ENCODE assay signal across 1 cellular context in the genomic region with DNA sequence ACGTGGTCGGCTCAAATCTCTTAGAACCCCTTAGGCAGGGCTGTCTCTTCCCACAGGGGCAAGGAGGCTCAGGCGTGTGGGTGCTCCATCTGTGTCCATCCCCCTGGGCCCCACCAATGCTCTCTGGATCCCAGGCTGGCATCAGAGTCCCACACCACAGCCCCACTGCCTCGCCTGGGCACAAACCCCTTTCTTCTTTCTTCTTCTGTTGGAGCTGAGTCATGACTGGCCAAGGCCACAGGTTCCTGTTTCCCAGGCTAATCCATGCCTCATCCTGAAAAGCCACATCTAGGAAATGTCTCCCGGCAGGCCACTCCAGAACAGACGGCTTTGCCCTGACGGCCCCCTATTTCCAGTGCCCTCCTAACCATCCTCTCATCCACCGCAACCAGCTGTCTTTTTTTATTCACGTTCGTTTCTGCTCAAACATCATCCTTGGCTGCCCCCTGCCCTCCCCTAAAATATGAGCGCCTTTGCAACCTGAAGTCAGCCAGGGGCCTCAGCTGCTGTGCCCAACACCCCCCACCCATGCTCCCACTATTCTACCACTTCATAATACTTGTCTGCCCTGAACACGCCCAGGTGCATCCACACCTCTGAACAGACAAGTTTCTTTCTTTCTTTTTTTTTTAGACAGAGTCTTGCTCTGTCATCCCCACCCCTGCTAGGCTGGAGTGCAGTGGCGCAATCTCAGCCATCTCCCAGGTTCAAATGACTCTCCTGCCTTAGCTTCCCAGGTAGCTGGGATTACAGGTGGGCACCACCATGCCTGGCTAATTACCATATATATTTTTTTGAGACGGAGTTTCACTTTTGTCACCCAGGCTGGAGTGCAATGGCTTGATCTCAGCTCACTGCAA.
A peak's percentile ranks its signal among the peaks of the same experiment; 100 is the strongest.
TF ChIP-seq lines count a peak whose summit lies in the region.

No MANE protein-coding gene starts in this region.

TF ChIP-seq in K562, 482 proteins besides CTCF, POLR2A, EP300 and RAD21:
- TF ChIP-seq ZBTB17 (CRISPR knock-in tag; IDR thresholded peaks at IDR 0.05) (no peak), ZC3H4 (CRISPR knock-in tag; IDR thresholded peaks at IDR 0.05; ENCODE audit: borderline replicate concordance) (no peak), NFE2 (IDR thresholded peaks at IDR 0.05; ENCODE audit: low read depth) (0 out of 2 replicates have a peak, but pooled peaks have one; percentile 11), MAFG (tag; conservative IDR thresholded peaks at IDR 0.05) (0 out of 2 replicates have a peak, but pooled peaks have one; percentile 6)
- TF ChIP-seq, protein P1, sequence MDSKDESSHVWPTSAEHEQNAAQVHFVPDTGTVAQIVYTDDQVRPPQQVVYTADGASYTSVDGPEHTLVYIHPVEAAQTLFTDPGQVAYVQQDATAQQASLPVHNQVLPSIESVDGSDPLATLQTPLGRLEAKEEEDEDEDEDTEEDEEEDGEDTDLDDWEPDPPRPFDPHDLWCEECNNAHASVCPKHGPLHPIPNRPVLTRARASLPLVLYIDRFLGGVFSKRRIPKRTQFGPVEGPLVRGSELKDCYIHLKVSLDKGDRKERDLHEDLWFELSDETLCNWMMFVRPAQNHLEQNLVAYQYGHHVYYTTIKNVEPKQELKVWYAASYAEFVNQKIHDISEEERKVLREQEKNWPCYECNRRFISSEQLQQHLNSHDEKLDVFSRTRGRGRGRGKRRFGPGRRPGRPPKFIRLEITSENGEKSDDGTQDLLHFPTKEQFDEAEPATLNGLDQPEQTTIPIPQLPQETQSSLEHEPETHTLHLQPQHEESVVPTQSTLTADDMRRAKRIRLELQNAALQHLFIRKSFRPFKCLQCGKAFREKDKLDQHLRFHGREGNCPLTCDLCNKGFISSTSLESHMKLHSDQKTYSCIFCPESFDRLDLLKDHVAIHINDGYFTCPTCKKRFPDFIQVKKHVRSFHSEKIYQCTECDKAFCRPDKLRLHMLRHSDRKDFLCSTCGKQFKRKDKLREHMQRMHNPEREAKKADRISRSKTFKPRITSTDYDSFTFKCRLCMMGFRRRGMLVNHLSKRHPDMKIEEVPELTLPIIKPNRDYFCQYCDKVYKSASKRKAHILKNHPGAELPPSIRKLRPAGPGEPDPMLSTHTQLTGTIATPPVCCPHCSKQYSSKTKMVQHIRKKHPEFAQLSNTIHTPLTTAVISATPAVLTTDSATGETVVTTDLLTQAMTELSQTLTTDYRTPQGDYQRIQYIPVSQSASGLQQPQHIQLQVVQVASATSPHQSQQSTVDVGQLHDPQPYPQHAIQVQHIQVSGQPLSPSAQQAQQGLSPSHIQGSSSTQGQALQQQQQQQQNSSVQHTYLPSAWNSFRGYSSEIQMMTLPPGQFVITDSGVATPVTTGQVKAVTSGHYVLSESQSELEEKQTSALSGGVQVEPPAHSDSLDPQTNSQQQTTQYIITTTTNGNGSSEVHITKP (IDR thresholded peaks at IDR 0.05; ENCODE audit: partially characterized antibody) = peak; percentile 70
